ENCODE assay signal across 7 cellular contexts in the genomic region with DNA sequence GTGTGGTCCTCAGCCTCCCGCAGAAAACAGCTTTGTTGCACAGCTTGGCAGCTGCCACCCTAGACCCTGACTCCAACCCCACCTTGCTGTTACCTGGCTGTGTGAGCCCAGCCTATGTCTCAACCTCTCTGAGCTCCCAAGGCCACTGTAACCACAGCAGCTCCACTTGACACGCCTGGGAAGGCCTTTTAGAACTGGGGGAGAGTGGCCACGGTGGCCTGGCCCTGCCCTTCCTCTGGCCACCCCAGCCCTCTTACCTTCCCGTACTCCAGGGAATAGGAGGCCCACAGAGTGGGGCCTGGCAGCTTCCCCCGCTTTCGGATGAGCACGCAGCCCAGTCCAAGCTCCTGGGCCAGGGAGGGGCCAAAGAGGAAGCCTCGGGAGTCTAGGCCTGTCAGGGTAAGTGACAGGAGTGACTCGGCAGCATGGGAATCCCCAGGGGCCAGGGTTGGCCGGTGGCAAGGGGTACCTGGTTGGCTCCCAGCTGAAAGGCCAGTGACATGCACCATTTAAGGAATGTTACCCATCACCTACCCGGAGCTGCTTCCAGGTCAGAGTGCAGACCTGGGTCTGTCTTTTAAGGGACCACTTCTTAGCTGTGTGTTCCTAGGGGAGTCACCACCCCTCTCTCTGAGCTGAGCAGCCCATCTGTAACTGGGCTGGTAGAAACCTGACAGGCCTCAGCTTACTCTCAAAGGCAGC. TPM values are rescaled to one million over a fixed set of nuclear protein-coding genes. Genes with fewer than 3 reads are reported as not detected.
DNase-seq lines count a peak whose midpoint lies in the region; ATAC-seq and TF ChIP-seq lines count a peak whose summit lies in the region.

No MANE protein-coding gene starts in this region.

- peaks cover 17% of the 10 kb centered on the region for H3K4me1 Mint-ChIP-seq in chondrocyte (ENCODE audit: low read depth)

- DNase-seq in OCI-LY7 (ENCODE audit: low spot score): peak; percentile 58
- no peak for DNase-seq in chondrocyte (ENCODE audit: low spot score)
- no peak for DNase-seq in NCI-H446 (lab: John Stamatoyannopoulos, UW)

- no peak for TF ChIP-seq RAD21 in neural cell (conservative IDR thresholded peaks at IDR 0.05)

- H3K9me2 ChIP-seq in OCI-LY7 (ENCODE audit: insufficient read depth, low read length) (no peaks in the 10 kb centered on the region), neural cell (ENCODE audit: insufficient read depth, low read length) (no peaks in the 10 kb centered on the region)

- no peaks in the 10 kb centered on the region for H4K20me1 ChIP-seq in OCI-LY7 (ENCODE audit: insufficient read depth, low read length)
- no peaks in the 10 kb centered on the region for H4K20me1 ChIP-seq in neural cell (ENCODE audit: insufficient read depth)

- no peaks in the 10 kb centered on the region for H3K27me3 Mint-ChIP-seq in chondrocyte (ENCODE audit: low read depth)

- intact Hi-C loops in OCI-LY7 (cut with micrococcal nuclease; ENCODE audit: unreplicated experiment): loop anchor here (10.0 kb wide), 1 partner anchor 284 kb away; the partner anchor contains the start of gene ACSF3

- CTCF ChIA-PET in OCI-LY7 (lab: Charles Lee; ENCODE audit: unreplicated experiment): interaction anchor here (1.0 to 1.2 kb wide), 2 partner anchors 43 to 357 kb away, joined by 3 read pairs; no protein-coding TSS in a partner anchor

- TF ChIP-seq POLR2A in GM18951 (IDR thresholded peaks at IDR 0.05; ENCODE audit: extremely low read depth, insufficient read depth, insufficient read length): peak; percentile 6

- H3K36me3 Mint-ChIP-seq in chondrocyte (ENCODE audit: low read depth): no peaks in the 10 kb centered on the region

- H3F3A ChIP-seq in neural cell (ENCODE audit: insufficient read depth, low read length, poor library complexity, severe bottlenecking): no peaks in the 10 kb centered on the region

- H3K4me2 ChIP-seq in OCI-LY7 (ENCODE audit: low read length) (peak overlapping the region; percentile 74), neural cell (ENCODE audit: low read length) (peak overlapping the region; percentile 80)

- no peaks in the 10 kb centered on the region for H3K9me3 Mint-ChIP-seq in chondrocyte (ENCODE audit: low read depth)

- no peak for TF ChIP-seq CTCF in OCI-LY7 (conservative IDR thresholded peaks at IDR 0.05; ENCODE audit: low read length)
- no peak for TF ChIP-seq CTCF in chondrocyte (IDR thresholded peaks at IDR 0.05)
- TF ChIP-seq CTCF in neural cell (IDR thresholded peaks at IDR 0.05; ENCODE audit: poor library complexity, severe bottlenecking): no peak

- H3K27ac Mint-ChIP-seq in chondrocyte (ENCODE audit: unreplicated experiment): peak overlapping the region; percentile 88

- POLR2A ChIA-PET in OCI-LY7 (lab: Charles Lee): interaction anchor here (1.1 to 2.4 kb wide), 5 partner anchors 9 to 383 kb away, joined by 4 to 10 read pairs (median 6); no protein-coding TSS in a partner anchor

- peak overlapping the region; percentile 78 for H3K9ac ChIP-seq in neural cell (ENCODE audit: low read length)

- ATAC-seq in HG03095 (IDR thresholded peaks at IDR 0.05; ENCODE audit: unreplicated experiment): no peak
- no peak for ATAC-seq in GM21360 (IDR thresholded peaks at IDR 0.05; ENCODE audit: unreplicated experiment)

- H3K79me2 ChIP-seq in OCI-LY7 (ENCODE audit: insufficient read depth, low read depth, low read length): peaks cover 22% of the 10 kb centered on the region; the same call in 1 of the 2 replicates
- H3K79me2 ChIP-seq in neural cell (replicated peaks; ENCODE audit: insufficient read depth, low read length): no peaks in the 10 kb centered on the region

- peaks cover 31% of the 10 kb centered on the region for H3K4me1 ChIP-seq in OCI-LY7 (ENCODE audit: insufficient read depth, low read length, poor library complexity, severe bottlenecking)

- in situ Hi-C loops in GM18951 (cut with MboI; ENCODE audit: low sequenced_read_pairs, unreplicated experiment): loop anchor here (25.0 kb wide), 1 partner anchor 402 kb away; the partner anchor contains the start of genes SLC22A31 and ZNF778

- H3K27ac ChIP-seq in OCI-LY7 (ENCODE audit: low read depth, low read length, poor library complexity, severe bottlenecking): peak overlapping the region; percentile 76
- no peak overlapping the region for H3K27ac ChIP-seq in neural cell (ENCODE audit: low read length)

- TF ChIP-seq EP300 in neural cell (conservative IDR thresholded peaks at IDR 0.05; ENCODE audit: poor library complexity, severe bottlenecking): no peak

- peak overlapping the region; percentile 85 for H3K4me3 Mint-ChIP-seq in chondrocyte (ENCODE audit: unreplicated experiment)

- no peak overlapping the region for H2AFZ ChIP-seq in OCI-LY7 (ENCODE audit: low read length)
- H2AFZ ChIP-seq in neural cell (ENCODE audit: low read depth, low read length): no peak overlapping the region

- H3K9me3 ChIP-seq in OCI-LY7 (ENCODE audit: low read length) (no peaks in the 10 kb centered on the region), neural cell (ENCODE audit: low read length) (no peaks in the 10 kb centered on the region)

- H3K27me3 ChIP-seq in neural cell (ENCODE audit: insufficient read depth, low read depth, low read length): no peaks in the 10 kb centered on the region

- no TSS peak for BruUV-seq in OCI-LY7 (replicated peaks; lab: Mats Ljungman, UMichigan)

- H3K4me3 ChIP-seq in OCI-LY7 (ENCODE audit: low read depth, low read length, poor library complexity, severe bottlenecking) (peak overlapping the region; percentile 75), neural cell (ENCODE audit: low read length) (peak overlapping the region; percentile 94)

- H3K36me3 ChIP-seq in OCI-LY7 (ENCODE audit: insufficient read depth, low read length) (peaks cover 55% of the 10 kb centered on the region), neural cell (ENCODE audit: insufficient read depth, low read length) (no peaks in the 10 kb centered on the region)

TF ChIP-seq in neural cell, 6 proteins besides CTCF, POLR2A, EP300 and RAD21:
- TF ChIP-seq POLR2AphosphoS5 (IDR thresholded peaks at IDR 0.05): no peak
- no peak for TF ChIP-seq MXI1 (conservative IDR thresholded peaks at IDR 0.05; ENCODE audit: poor library complexity, severe bottlenecking)
- TF ChIP-seq SMC3 (conservative IDR thresholded peaks at IDR 0.05; ENCODE audit: poor library complexity): no peak
- no peak for TF ChIP-seq REST (IDR thresholded peaks at IDR 0.05; ENCODE audit: borderline replicate concordance)
- no peak for TF ChIP-seq TAF1 (IDR thresholded peaks at IDR 0.05; ENCODE audit: low read depth)
- no peak for TF ChIP-seq EZH2 (IDR thresholded peaks at IDR 0.05; ENCODE audit: borderline replicate concordance, insufficient read depth, low read length, poor library complexity, severe bottlenecking)
TF ChIP-seq in neural cell: peak in this region for 0.

RNA-seq across cellular contexts. Expression of gene APRT, which starts 1.4 kb away (rescaled TPM):
- 168 and 216 TPM in 2 replicates for total RNA-seq in OCI-LY7 (2014; rRNA removed; shearing (Covaris generic))
- total RNA-seq in OCI-LY7 (2022) (118 and 151 TPM in 2 replicates), chondrocyte (68.8 to 90.2 TPM (median 70.7 TPM) in 3 replicates)
- 52.0 and 52.5 TPM in 2 replicates for polyA plus RNA-seq in neural cell
- 12.7 and 15.1 TPM in 2 replicates for polyA minus RNA-seq in neural cell

RNA-seq across cellular contexts. Expression of gene CDT1, which starts 6.7 kb away (rescaled TPM):
- 82.7 and 90.2 TPM in 2 replicates for total RNA-seq in OCI-LY7 (2014; rRNA removed; shearing (Covaris generic))
- total RNA-seq in OCI-LY7 (2022) (108 and 150 TPM in 2 replicates), chondrocyte (2.9 to 11.7 TPM (median 3.7 TPM) in 3 replicates)
- 1.0 and 5.2 TPM in 2 replicates for polyA plus RNA-seq in neural cell
- 1.5 and 10.5 TPM in 2 replicates for polyA minus RNA-seq in neural cell

RNA-seq across cellular contexts. Expression of gene PIEZO1, which starts 25.3 kb away (rescaled TPM):
- total RNA-seq in OCI-LY7 (2014; rRNA removed; shearing (Covaris generic)): 123 and 144 TPM in 2 replicates
- total RNA-seq in OCI-LY7 (2022): 154 and 157 TPM in 2 replicates
- 134 to 209 TPM (median 208 TPM) in 3 replicates for total RNA-seq in chondrocyte
- not detected in 2 replicates for polyA plus RNA-seq in neural cell
- 0.24 TPM in 1 of 2 replicates, not detected in the other for polyA minus RNA-seq in neural cell

RNA-seq across cellular contexts. Expression of gene GALNS, which starts 46.4 kb away (rescaled TPM):
- 17.2 and 18.5 TPM in 2 replicates for total RNA-seq in OCI-LY7 (2014; rRNA removed; shearing (Covaris generic))
- 44.7 and 49.0 TPM in 2 replicates for total RNA-seq in OCI-LY7 (2022)
- 34.1 to 36.6 TPM (median 34.6 TPM) in 3 replicates for total RNA-seq in chondrocyte
- 18.9 and 19.4 TPM in 2 replicates for polyA plus RNA-seq in neural cell
- 15.3 and 16.8 TPM in 2 replicates for polyA minus RNA-seq in neural cell

RNA-seq across cellular contexts. Expression of gene TRAPPC2L, which starts 46.6 kb away (rescaled TPM):
- total RNA-seq in OCI-LY7 (2014; rRNA removed; shearing (Covaris generic)): 27.3 and 27.6 TPM in 2 replicates
- total RNA-seq in OCI-LY7 (2022): 34.2 and 44.9 TPM in 2 replicates
- 42.7 to 55.8 TPM (median 52.5 TPM) in 3 replicates for total RNA-seq in chondrocyte
- 56.8 and 70.2 TPM in 2 replicates for polyA plus RNA-seq in neural cell
- polyA minus RNA-seq in neural cell: 35.1 and 37.7 TPM in 2 replicates
